In genomic region chrX:151973851-151974335, GRCh38 we compare ENCODE assay signal across 8 cellular contexts. TPM values are rescaled to one million over a fixed set of nuclear protein-coding genes. Genes with fewer than 3 reads are reported as not detected.
DNase-seq lines count a peak whose midpoint lies in the region; ATAC-seq, FAIRE-seq and TF ChIP-seq lines count a peak whose summit lies in the region.

No MANE protein-coding gene starts in this region.

- no peaks in the 10 kb centered on the region for H3K9me3 Mint-ChIP-seq in activated CD4-positive, alpha-beta memory T cell treated with anti-CD3 and anti-CD28 coated beads for 36 hours

- FAIRE-seq in K562 (lab: Jason Lieb, UNC): no peak
- FAIRE-seq in keratinocyte (lab: Jason Lieb, UNC): no peak

- H4K20me1 ChIP-seq in K562 (replicated peaks; ENCODE audit: control insufficient read depth, insufficient read depth, low read length) (peaks cover 17% of the 10 kb centered on the region), keratinocyte (ENCODE audit: control insufficient read depth, extremely low read depth, insufficient read depth, low read length) (no peaks in the 10 kb centered on the region)

- TF ChIP-seq RAD21 in K562 (CRISPR knock-in tag; conservative IDR thresholded peaks at IDR 0.05 in 1 of 2, IDR thresholded peaks at IDR 0.05 in 1 of 2): no peak

- no peak for DNase-seq in HFF-Myc (ENCODE audit: extremely low read depth, low read depth)
- DNase-seq in K562 (ENCODE audit: extremely low read depth in 1 of 4, low spot score in 3 of 4): peak in 3 of 4 experiments; percentile 23 to 47 (median 38)
- no peak for DNase-seq in keratinocyte (ENCODE audit: low read depth, low spot score)
- DNase-seq in OCI-M2 (lab: John Stamatoyannopoulos, UW; ENCODE audit: unreplicated experiment): no peak
- no peak for DNase-seq in activated CD4-positive, alpha-beta memory T cell treated with anti-CD3 and anti-CD28 coated beads for 36 hours

- dilution Hi-C loops in keratinocyte (cut with MboI; ENCODE audit: extremely low pct_ligation_motif_present, low sequenced_read_pairs): no loop called here

- H3K9ac ChIP-seq in K562 (ENCODE audit: insufficient read depth in 1 of 2, low read depth in 2 of 2, low read length in 2 of 2) (peak overlapping the region; percentile 83 to 92), keratinocyte (ENCODE audit: control insufficient read depth, extremely low read depth, insufficient read depth, low read length) (peak overlapping the region; percentile 73), subcutaneous abdominal adipose tissue (ENCODE audit: low read length in 5 of 5) (peak overlapping the region; percentile 6 to 85 (median 78))

- TF ChIP-seq EP300 in K562 (IDR thresholded peaks at IDR 0.05; ENCODE audit: low read length): no peak

- H3K27me3 ChIP-seq in K562 (ENCODE audit: control insufficient read depth in 2 of 2, insufficient read depth in 2 of 2, low read length in 2 of 2) (no peaks in the 10 kb centered on the region), keratinocyte (ENCODE audit: control insufficient read depth, extremely low read depth, insufficient read depth, low read length) (no peaks in the 10 kb centered on the region), subcutaneous abdominal adipose tissue (ENCODE audit: control insufficient read depth in 5 of 5, insufficient read depth in 4 of 5, low read length in 5 of 5) (peaks cover 0 to 4% (median 0%) of the 10 kb centered on the region in 5 donors)

- no peaks in the 10 kb centered on the region for H3K36me3 Mint-ChIP-seq in activated CD4-positive, alpha-beta memory T cell treated with anti-CD3 and anti-CD28 coated beads for 36 hours

- peaks cover 10% of the 10 kb centered on the region for H3K27me3 Mint-ChIP-seq in activated CD4-positive, alpha-beta memory T cell treated with anti-CD3 and anti-CD28 coated beads for 36 hours

- no TSS peak for BruUV-seq in K562 (replicated peaks; lab: Mats Ljungman, UMichigan)

- peak overlapping the region; percentile 98 for H3K4me2 ChIP-seq in K562 (ENCODE audit: insufficient read depth, low read length)
- peak overlapping the region; percentile 80 for H3K4me2 ChIP-seq in keratinocyte (ENCODE audit: control insufficient read depth, extremely low read depth, insufficient read depth, low read depth, low read length)

- H3K4me1 ChIP-seq in K562 (replicated peaks in 1 of 2; ENCODE audit: control insufficient read depth in 2 of 2, insufficient read depth in 2 of 2, low read length in 2 of 2) (peaks cover 20 to 26% of the 10 kb centered on the region in 2 experiments; a peak in 4 of 5 replicates), keratinocyte (ENCODE audit: control insufficient read depth, extremely low read depth, insufficient read depth, low read length) (peaks cover 26% of the 10 kb centered on the region), subcutaneous abdominal adipose tissue (ENCODE audit: control insufficient read depth in 5 of 5, insufficient read depth in 5 of 5, low read length in 5 of 5) (peaks cover 9 to 52% (median 34%) of the 10 kb centered on the region in 5 donors)

- H3K27ac ChIP-seq in K562 (ENCODE audit: extremely low read depth, low read depth, low read length) (peak overlapping the region; percentile 83), keratinocyte (ENCODE audit: control insufficient read depth, insufficient read depth, low read length) (peak overlapping the region; percentile 60), subcutaneous abdominal adipose tissue (ENCODE audit: low read depth, low read length) (peak overlapping the region; percentile 86)

- H3K4me3 ChIP-seq in HFF-Myc (replicated peaks; ENCODE audit: low read depth, low read length): peak overlapping the region; percentile 44
- H3K4me3 ChIP-seq in K562: peak overlapping the region; percentile 93
- H3K4me3 ChIP-seq in keratinocyte (ENCODE audit: control insufficient read depth in 2 of 3, extremely low read depth in 1 of 3, insufficient read depth in 2 of 3, low read depth in 1 of 3, low read length in 3 of 3): peak overlapping the region; percentile 51 to 76 (median 64)
- H3K4me3 ChIP-seq in subcutaneous abdominal adipose tissue (ENCODE audit: low read depth in 1 of 5, low read length in 5 of 5): peak overlapping the region; percentile 67 to 86 (median 74)

- TF ChIP-seq CTCF in HFF-Myc (IDR thresholded peaks at IDR 0.05; ENCODE audit: low read depth, low read length, missing control alignments) (no peak), K562 (IDR thresholded peaks at IDR 0.05 in 2 of 3, conservative IDR thresholded peaks at IDR 0.05 in 1 of 3; ENCODE audit: insufficient read depth in 2 of 3, low read depth in 1 of 3, low read length in 3 of 3) (no peak), keratinocyte (optimal IDR thresholded peaks at IDR 0.05 in 1 of 3, IDR thresholded peaks at IDR 0.05 in 1 of 3, conservative IDR thresholded peaks at IDR 0.05 in 1 of 3; ENCODE audit: extremely low read depth in 1 of 3, insufficient read depth in 2 of 3, low read length in 3 of 3) (no peak)

- intact Hi-C loops in K562 (cut with micrococcal nuclease): loop anchor here (5.0 to 10.0 kb wide), 3 partner anchors 151 to 368 kb away; no protein-coding TSS in a partner anchor
- intact Hi-C loops in activated CD4-positive, alpha-beta memory T cell treated with anti-CD3 and anti-CD28 coated beads for 36 hours (cut with micrococcal nuclease): no loop called here

- H3K36me3 ChIP-seq in K562 (ENCODE audit: control insufficient read depth, insufficient read depth, low read length): peaks cover 35% of the 10 kb centered on the region
- H3K36me3 ChIP-seq in keratinocyte (ENCODE audit: control insufficient read depth in 2 of 2, extremely low read depth in 1 of 2, insufficient read depth in 2 of 2, low read length in 2 of 2): peaks cover 0 to 4% of the 10 kb centered on the region in 2 experiments
- H3K36me3 ChIP-seq in subcutaneous abdominal adipose tissue (ENCODE audit: control insufficient read depth in 5 of 5, insufficient read depth in 5 of 5, low read length in 5 of 5): peaks cover under 1 to 13% (median 12%) of the 10 kb centered on the region in 5 donors

- no peak overlapping the region for H3K27ac Mint-ChIP-seq in activated CD4-positive, alpha-beta memory T cell treated with anti-CD3 and anti-CD28 coated beads for 36 hours

- H2AFZ ChIP-seq in K562 (ENCODE audit: low read depth, low read length) (peak overlapping the region; percentile 40; the same call in 1 of the 2 replicates), keratinocyte (ENCODE audit: control insufficient read depth, low read length) (no peak overlapping the region)

- H3K9me1 ChIP-seq in K562 (ENCODE audit: control insufficient read depth, insufficient read depth, low read length) (peaks cover 2% of the 10 kb centered on the region), keratinocyte (ENCODE audit: control insufficient read depth, extremely low read depth, insufficient read depth, low read length) (no peaks in the 10 kb centered on the region)

- no peaks in the 10 kb centered on the region for H3K4me1 Mint-ChIP-seq in activated CD4-positive, alpha-beta memory T cell treated with anti-CD3 and anti-CD28 coated beads for 36 hours (ENCODE audit: low read depth)

- H3K4me3 Mint-ChIP-seq in activated CD4-positive, alpha-beta memory T cell treated with anti-CD3 and anti-CD28 coated beads for 36 hours: no peak overlapping the region

- WGBS in K562 (ENCODE audit: insufficient coverage, low coverage, missing lambda C conversion rate): 0% methylated on average over 11 of the region's 21 CpGs

- CTCF ChIA-PET in K562 (lab: Yijun Ruan, JAX; ENCODE audit: low intra/inter-chr PET ratio): interaction anchor here (0.7 to 0.9 kb wide), 2 partner anchors 155 to 191 kb away, joined by 3 read pairs; no protein-coding TSS in a partner anchor
- CTCF ChIA-PET in activated CD4-positive, alpha-beta memory T cell treated with anti-CD3 and anti-CD28 coated beads for 36 hours (lab: Charles Lee): interaction anchor here (0.5 kb wide), 1 partner anchor 224 kb away, joined by 3 read pairs; no protein-coding TSS in a partner anchor

- H3K9me3 ChIP-seq in K562 (replicated peaks; ENCODE audit: control insufficient read depth, insufficient read depth, low read depth, low read length): no peaks in the 10 kb centered on the region
- H3K9me3 ChIP-seq in keratinocyte (ENCODE audit: control insufficient read depth, low read depth, low read length): no peaks in the 10 kb centered on the region
- no peaks in the 10 kb centered on the region for H3K9me3 ChIP-seq in subcutaneous abdominal adipose tissue (ENCODE audit: control insufficient read depth in 5 of 5, low read length in 5 of 5)

- peak; percentile 44 for ATAC-seq in K562
- no peak for ATAC-seq in GM19397 (IDR thresholded peaks at IDR 0.05; ENCODE audit: unreplicated experiment)
- ATAC-seq in HG02870 (IDR thresholded peaks at IDR 0.05; ENCODE audit: unreplicated experiment): no peak

- POLR2A ChIA-PET in K562 (lab: Yijun Ruan, JAX): interaction anchor here (0.8 to 4.4 kb wide), 13 partner anchors 10 to 416 kb away, joined by 3 to 45 read pairs (median 5); no protein-coding TSS in a partner anchor
- POLR2A ChIA-PET in activated CD4-positive, alpha-beta memory T cell treated with anti-CD3 and anti-CD28 coated beads for 36 hours (lab: Charles Lee): no interaction called here

- in situ Hi-C loops in K562 (cut with MboI): no loop called here

- no peak for TF ChIP-seq POLR2A in K562 (conservative IDR thresholded peaks at IDR 0.05)

- H3K79me2 ChIP-seq in K562 (ENCODE audit: control insufficient read depth, insufficient read depth, low read length) (peaks cover 85% of the 10 kb centered on the region), keratinocyte (ENCODE audit: control insufficient read depth, insufficient read depth, low read length) (peaks cover 16% of the 10 kb centered on the region)

RNA-seq across cellular contexts. Expression of gene GABRE, which starts 0.6 kb away (rescaled TPM):
- 1,979 and 3,193 TPM in 2 replicates for total RNA-seq in K562 (2011; cell fraction: chromatin; rRNA removed; ENCODE audit: low replicate concordance)
- total RNA-seq in K562 (2011; cell fraction: nucleolus; rRNA removed): 1,194 and 1,370 TPM in 2 replicates
- total RNA-seq in K562 (2011; cell fraction: nucleoplasm; rRNA removed): 1,271 and 1,721 TPM in 2 replicates
- 134 and 135 TPM in 2 replicates for total RNA-seq in K562 (2014; rRNA removed)
- 134 and 136 TPM in 2 replicates for total RNA-seq in K562 (2014; rRNA removed; fragmentation: Illumina TruSeq; extraction: Trizol)
- total RNA-seq in K562 (2015; rRNA removed; fragmentation: Illumina TruSeq; extraction: Trizol): 157 and 159 TPM in 2 replicates
- total RNA-seq in K562 (2021): 145 and 184 TPM in 2 replicates
- polyA plus RNA-seq in K562 (2011; rRNA removed): 456 and 488 TPM in 2 replicates
- polyA plus RNA-seq in K562 (2011; cell fraction: cytosol; rRNA removed): 146 and 238 TPM in 2 replicates
- polyA plus RNA-seq in K562 (2011; cell fraction: nucleus; rRNA removed): 6,895 and 10,688 TPM in 2 replicates
- polyA plus RNA-seq in K562 (2012): 190 and 224 TPM in 2 replicates
- 118 and 148 TPM in 2 replicates for polyA plus RNA-seq in K562 (2014; fragmentation: Illumina TruSeq; extraction: Trizol)
- polyA plus RNA-seq in K562 (2014; fragmentation: Nextera tagmentation; extraction: Ambion mirVana): 10 to 100 TPM; 23.1 to 40.7 TPM
- 189 and 192 TPM in 2 replicates for polyA plus RNA-seq in K562 (2014; rRNA removed)
- polyA minus RNA-seq in K562 (2011; rRNA and poly(A)+ RNA removed): 995 and 1,048 TPM in 2 replicates
- polyA minus RNA-seq in K562 (2011; cell fraction: cytosol; rRNA and poly(A)+ RNA removed): 133 and 155 TPM in 2 replicates
- 2,871 and 2,924 TPM in 2 replicates for polyA minus RNA-seq in K562 (2011; cell fraction: nucleus; rRNA and poly(A)+ RNA removed)
- polyA plus RNA-seq in keratinocyte: 14.6 to 47.9 TPM (median 34.1 TPM) in 3 replicates
- polyA plus RNA-seq in keratinocyte (2011; ENCODE audit: low read depth): 22.7 TPM
- 1.2 and 2.6 TPM in 2 replicates for polyA plus RNA-seq in keratinocyte (2011; cell fraction: cytosol; rRNA removed)
- 152 and 158 TPM in 2 replicates for polyA plus RNA-seq in keratinocyte (2011; cell fraction: nucleus; rRNA removed)
- polyA plus RNA-seq in keratinocyte (2012; ENCODE audit: low replicate concordance): 3.7 and 52.1 TPM in 2 replicates
- polyA minus RNA-seq in keratinocyte: 15.1 to 90.0 TPM (median 81.3 TPM) in 3 replicates
- 0.58 TPM for polyA minus RNA-seq in keratinocyte (2011; cell fraction: cytosol; rRNA and poly(A)+ RNA removed)
- 62.9 and 99.4 TPM in 2 replicates for polyA minus RNA-seq in keratinocyte (2011; cell fraction: nucleus; rRNA and poly(A)+ RNA removed)
- total RNA-seq in activated CD4-positive, alpha-beta memory T cell treated with anti-CD3 and anti-CD28 coated beads for 36 hours: not detected

Comparison
In these comparisons a context has a peak if more than half of its experiments do, and no peak if none do; other contexts are left out.
1. DNase-seq: peak in K562 (3 of 4); none in HFF-Myc (single experiment), keratinocyte (single experiment), OCI-M2 (single experiment) and activated CD4-positive, alpha-beta memory T cell treated with anti-CD3 and anti-CD28 coated beads for 36 hours (single experiment).
2. RNA of gene GABRE, which starts 0.6 kb away (total RNA-seq): 134 to 3,193 TPM in K562; not detected in activated CD4-positive, alpha-beta memory T cell treated with anti-CD3 and anti-CD28 coated beads for 36 hours; every median in the first group is over 100 times any median in the second.
3. Peak in every context shown above with its lines, with median percentiles within 50 percentile points of each other: H3K4me3 ChIP-seq, H3K27ac ChIP-seq and H3K9ac ChIP-seq.